10 cellular contexts compared by ENCODE assay signal in the genomic region with DNA sequence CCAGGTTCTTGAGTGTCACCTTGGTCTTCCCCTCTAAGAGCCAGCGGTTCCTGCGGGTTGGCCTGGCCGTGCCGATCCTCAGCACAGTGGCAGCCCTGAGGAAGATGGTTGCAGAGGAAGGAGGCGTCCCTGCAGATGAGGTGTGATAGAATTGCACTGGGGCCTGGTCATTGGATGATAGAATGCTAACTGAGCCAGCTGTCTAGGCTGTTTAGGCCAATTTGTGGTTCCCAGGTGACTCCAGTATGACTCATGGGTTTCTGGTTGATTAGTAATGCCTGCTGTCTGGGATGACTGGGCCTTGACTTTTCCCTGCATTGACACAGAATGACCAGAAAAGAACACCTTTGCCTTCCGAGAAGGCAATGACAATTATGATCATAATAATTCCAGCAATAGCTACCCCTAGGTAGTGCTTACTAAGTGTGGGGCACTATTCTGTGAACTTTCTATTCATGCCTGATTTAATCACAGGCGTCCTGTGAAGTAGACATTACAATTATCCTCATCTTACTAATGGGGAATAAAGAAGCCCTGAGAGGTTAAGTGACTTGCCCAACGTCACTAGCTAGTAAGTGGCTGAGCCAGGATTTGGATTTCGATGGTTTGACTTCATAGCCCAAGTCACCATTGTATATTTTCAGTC. TPM values are rescaled to one million over a fixed set of nuclear protein-coding genes. Genes with fewer than 3 reads are reported as not detected.
A peak's percentile ranks its signal among the peaks of the same experiment; 100 is the strongest.
DNase-seq lines count a peak whose midpoint lies in the region; ATAC-seq and TF ChIP-seq lines count a peak whose summit lies in the region.
"Had no signal": no experiment of that assay in that cellular context is flagged by ENCODE, and none has a peak within 500 bp of the region (broad histone marks: within the 10 kb centered on the region; RNA-seq: fewer than 3 reads in every experiment).

No MANE protein-coding gene starts in this region.

- intact Hi-C loops in body of pancreas (cut with DNase I) = no loop called here

- ATAC-seq in GM18502 (IDR thresholded peaks at IDR 0.05; ENCODE audit: poor library complexity, unreplicated experiment) = peak; percentile 77
- ATAC-seq in esophagus mucosa = peak; percentile 97
- ATAC-seq in body of pancreas = no peak
- no peak for ATAC-seq in HG03095 (IDR thresholded peaks at IDR 0.05; ENCODE audit: unreplicated experiment)

- 92 to 93% methylated on average over 9 of the region's 9 CpGs for WGBS in body of pancreas, 2 donors

- H3K36me3 ChIP-seq in body of pancreas (replicated peaks in 1 of 2; ENCODE audit: insufficient read depth in 1 of 2, low read depth in 2 of 2) = no peaks in the 10 kb centered on the region

- H3K9me3 ChIP-seq in body of pancreas = no peaks in the 10 kb centered on the region

- TF ChIP-seq CTCF in body of pancreas (IDR thresholded peaks at IDR 0.05) = no peak

- no peak overlapping the region for H3K4me3 ChIP-seq in body of pancreas

- DNase-seq in 8988T (peak; percentile 16), LHCN-M2 (ENCODE audit: low read depth) (peak; percentile 25), mucosa of gallbladder (ENCODE audit: low spot score) (no peak), body of pancreas (no peak), NCI-H82 treated with DMSO at 0.1 percent for 48 hours (lab: John Stamatoyannopoulos, UW; ENCODE audit: unreplicated experiment) (no peak)
- DNase-seq: CD8-positive, alpha-beta memory T cell; NCI-H2171 had no signal

- H3K27ac ChIP-seq in body of pancreas = no peak overlapping the region

- TF ChIP-seq POLR2A in body of pancreas (IDR thresholded peaks at IDR 0.05) = no peak

- no peaks in the 10 kb centered on the region for H3K4me1 ChIP-seq in body of pancreas

- no peaks in the 10 kb centered on the region for H3K27me3 ChIP-seq in body of pancreas

RNA-seq across cellular contexts. Expression of a gene that starts 31.5 kb away (rescaled TPM):
- total RNA-seq in LHCN-M2 (2014; rRNA removed) = not detected in 2 replicates
- polyA plus RNA-seq in LHCN-M2 (2012) = 0.06 TPM
- total RNA-seq in esophagus mucosa = 8.8 TPM
- 8.2 TPM for total RNA-seq in mucosa of gallbladder
- total RNA-seq in body of pancreas = 1 to 10 TPM; 4.2 to 6.9 TPM

Comparison
In these comparisons a context has a peak if more than half of its experiments do, and no peak if none do; other contexts are left out.
1. DNase-seq: peak in 8988T (single experiment) and LHCN-M2 (single experiment); none in mucosa of gallbladder (single experiment), body of pancreas (0 of 4) and NCI-H82 treated with DMSO at 0.1 percent for 48 hours (single experiment).
2. ATAC-seq: peak in GM18502 (single experiment) and esophagus mucosa (single experiment); none in body of pancreas (single experiment) and HG03095 (single experiment).